22 cellular contexts compared by ENCODE assay signal in genomic region chr2:131048641-131049040, GRCh38. TPM values are rescaled to one million over a fixed set of nuclear protein-coding genes. Genes with fewer than 3 reads are reported as not detected.
DNase-seq lines count a peak whose midpoint lies in the region; ATAC-seq, FAIRE-seq and TF ChIP-seq lines count a peak whose summit lies in the region.
"Had no signal": no experiment of that assay in that cellular context is flagged by ENCODE, and none has a peak within 500 bp of the region (broad histone marks: within the 10 kb centered on the region; RNA-seq: fewer than 3 reads in every experiment).

No MANE protein-coding gene starts in this region.

- no peak overlapping the region for H3K9ac ChIP-seq in mesendoderm (ENCODE audit: low read length)

- H3K27ac Mint-ChIP-seq in central memory CD8-positive, alpha-beta T cell (ENCODE audit: low read depth), result peak overlapping the region; percentile 78
- H3K27ac Mint-ChIP-seq in nephron progenitor cell, result peak overlapping the region; percentile 96
- H3K27ac Mint-ChIP-seq: GM23338 had no signal

- ATAC-seq in left ventricle myocardium superior (no peak), upper lobe of left lung (ENCODE audit: low FRiP score in 2 of 2) (no peak)
- no peak for ATAC-seq in central memory CD8-positive, alpha-beta T cell (replicated peaks; ENCODE audit: extremely low read depth, poor library complexity, severe bottlenecking)
- ATAC-seq: GM23338, K562, PC-3, Right ventricle myocardium inferior had no signal

- no peak overlapping the region for H2BK15ac ChIP-seq in mesendoderm (replicated peaks; ENCODE audit: low read depth)

- H3K36me3 ChIP-seq in left ventricle myocardium inferior (peaks cover 74% of the 10 kb centered on the region), upper lobe of left lung (peaks cover 24 to 76% (median 69%) of the 10 kb centered on the region in 4 donors), mesendoderm (ENCODE audit: control insufficient read depth, insufficient read depth, low read length) (peaks cover 7% of the 10 kb centered on the region)

- H3K27me3 Mint-ChIP-seq in central memory CD8-positive, alpha-beta T cell, result no peaks in the 10 kb centered on the region
- no peaks in the 10 kb centered on the region for H3K27me3 Mint-ChIP-seq in nephron progenitor cell (ENCODE audit: low read depth, poor library complexity)

- intact Hi-C loops in left ventricle myocardium superior (cut with micrococcal nuclease) (no loop called here), left ventricle myocardium inferior (cut with micrococcal nuclease) (no loop called here)

- DNase-seq in left ventricle myocardium superior (peak; percentile 19), left ventricle myocardium inferior (no peak), nephron progenitor cell (no peak), upper lobe of left lung (no peak), mesendoderm (no peak), GM12891 (ENCODE audit: insufficient read length, low spot score) (no peak)
- DNase-seq in central memory CD8-positive, alpha-beta T cell (ENCODE audit: low spot score in 2 of 2), result no peak
- DNase-seq: H9, Kasumi-1, NCI-H1092 treated with DMSO at 0.1 percent for 48 hours, NCI-H1436, NCI-H187, NCI-H2081 treated with DMSO at 0.1 percent for 48 hours, NCI-H2171 treated with DMSO at 0.1 percent for 48 hours, NCI-H524, NCI-H774, PC-3, SJCRH30 had no signal

- peaks cover 52% of the 10 kb centered on the region for H3K36me3 Mint-ChIP-seq in central memory CD8-positive, alpha-beta T cell (ENCODE audit: insufficient read depth)
- peaks cover 51% of the 10 kb centered on the region for H3K36me3 Mint-ChIP-seq in nephron progenitor cell (ENCODE audit: low read depth)

- no peaks in the 10 kb centered on the region for H3K9me3 ChIP-seq in left ventricle myocardium inferior (replicated peaks)
- no peaks in the 10 kb centered on the region for H3K9me3 ChIP-seq in upper lobe of left lung
- H3K9me3 ChIP-seq: SJCRH30 had no signal

- H3K79me1 ChIP-seq in mesendoderm (ENCODE audit: low read length), result peaks cover 5% of the 10 kb centered on the region

- H3K4me1 ChIP-seq in left ventricle myocardium inferior (no peaks in the 10 kb centered on the region), upper lobe of left lung (no peaks in the 10 kb centered on the region), mesendoderm (ENCODE audit: control insufficient read depth, low read depth, low read length) (no peaks in the 10 kb centered on the region)

- H2AK5ac ChIP-seq in mesendoderm (ENCODE audit: low read length), result no peak overlapping the region

- no peak overlapping the region for H3K18ac ChIP-seq in mesendoderm (ENCODE audit: low read length)

- H3K9me3 Mint-ChIP-seq in central memory CD8-positive, alpha-beta T cell, result no peaks in the 10 kb centered on the region
- H3K9me3 Mint-ChIP-seq in nephron progenitor cell, result no peaks in the 10 kb centered on the region
- H3K9me3 Mint-ChIP-seq: GM23338, H9 had no signal

- 95% methylated on average over 6 of the region's 6 CpGs; no CpG with 5 or more reads in 1 of the 2 donors for WGBS in upper lobe of left lung, 2 donors
- WGBS in mesendoderm (ENCODE audit: extremely low coverage, insufficient coverage, low lambda C conversion rate), result no CpG with 5 or more reads among the region's 6 CpGs

- H3K56ac ChIP-seq in mesendoderm (ENCODE audit: low read length), result no peak overlapping the region

- no peaks in the 10 kb centered on the region for H3K27me3 ChIP-seq in left ventricle myocardium inferior (ENCODE audit: low read depth)
- no peaks in the 10 kb centered on the region for H3K27me3 ChIP-seq in upper lobe of left lung
- H3K27me3 ChIP-seq in mesendoderm (ENCODE audit: insufficient read depth, low read length, poor library complexity), result no peaks in the 10 kb centered on the region
- H3K27me3 ChIP-seq: SJCRH30 had no signal

- H3K27ac ChIP-seq in left ventricle myocardium inferior (replicated peaks), result no peak overlapping the region
- H3K27ac ChIP-seq in upper lobe of left lung, result no peak overlapping the region
- no peak overlapping the region for H3K27ac ChIP-seq in mesendoderm (ENCODE audit: low read depth, low read length)
- H3K27ac ChIP-seq: SJCRH30 had no signal

- no peak overlapping the region for H3K4me2 ChIP-seq in mesendoderm (ENCODE audit: low read length)
- H3K4me2 ChIP-seq: GM23338 had no signal

- peaks cover 2% of the 10 kb centered on the region for H3K79me2 ChIP-seq in mesendoderm (ENCODE audit: control insufficient read depth, insufficient read depth, low read length)

- H3K4me3 Mint-ChIP-seq in central memory CD8-positive, alpha-beta T cell, result no peak overlapping the region
- no peak overlapping the region for H3K4me3 Mint-ChIP-seq in nephron progenitor cell
- H3K4me3 Mint-ChIP-seq: GM23338, H9 had no signal

- H3K4me3 ChIP-seq in left ventricle myocardium inferior (no peak overlapping the region), upper lobe of left lung (no peak overlapping the region), mesendoderm (ENCODE audit: low read length) (no peak overlapping the region)
- H3K4me3 ChIP-seq: GM23338, K562, SJCRH30 had no signal

- no peak for TF ChIP-seq EP300 in upper lobe of left lung (IDR thresholded peaks at IDR 0.05)

- H2BK5ac ChIP-seq in mesendoderm (ENCODE audit: low read length), result no peak overlapping the region

- H4K5ac ChIP-seq in mesendoderm (ENCODE audit: low read length), result no peak overlapping the region

- no peak overlapping the region for H4K8ac ChIP-seq in mesendoderm (ENCODE audit: low read depth, low read length)

- TF ChIP-seq POLR2A in upper lobe of left lung (IDR thresholded peaks at IDR 0.05) (no peak), GM12891 (IDR thresholded peaks at IDR 0.05; ENCODE audit: low read depth, low read length) (no peak)

- H3K4ac ChIP-seq in mesendoderm (ENCODE audit: low read depth, low read length), result no peak overlapping the region

- TF ChIP-seq CTCF in left ventricle myocardium inferior (IDR thresholded peaks at IDR 0.05; ENCODE audit: borderline replicate concordance) (no peak), nephron progenitor cell (IDR thresholded peaks at IDR 0.05) (no peak), upper lobe of left lung (IDR thresholded peaks at IDR 0.05) (no peak)

- H2BK120ac ChIP-seq in mesendoderm (ENCODE audit: low read depth, low read length), result no peak overlapping the region

- FAIRE-seq in GM12891 (lab: Jason Lieb, UNC), result no peak
- FAIRE-seq: D721Med, K562 had no signal

- no peak overlapping the region for H3K23ac ChIP-seq in mesendoderm (ENCODE audit: low read length)

- peaks cover 32% of the 10 kb centered on the region for H3K4me1 Mint-ChIP-seq in central memory CD8-positive, alpha-beta T cell
- no peaks in the 10 kb centered on the region for H3K4me1 Mint-ChIP-seq in nephron progenitor cell

TF ChIP-seq in GM12891, 5 proteins besides CTCF, POLR2A, EP300 and RAD21:
- TF ChIP-seq POU2F2 (IDR thresholded peaks at IDR 0.05; ENCODE audit: low read depth, low read length), result no peak
- TF ChIP-seq PAX5 (IDR thresholded peaks at IDR 0.05; ENCODE audit: insufficient read depth, low read length, severe bottlenecking), result no peak
- no peak for TF ChIP-seq TAF1 (IDR thresholded peaks at IDR 0.05; ENCODE audit: low read depth, low read length)
- TF ChIP-seq POLR2AphosphoS5 (IDR thresholded peaks at IDR 0.05; ENCODE audit: low read depth, low read length), result no peak
- no peak for TF ChIP-seq SPI1 (IDR thresholded peaks at IDR 0.05; ENCODE audit: low read depth, low read length)

RNA-seq across cellular contexts. Expression of gene FAM168B, which starts 44.6 kb away (rescaled TPM):
- total RNA-seq in left ventricle myocardium superior (96.1 TPM), left ventricle myocardium inferior (90.5 TPM), upper lobe of left lung (10 to 100 TPM; 22.0 to 86.9 (median 72.8) TPM)
- 74.4 TPM for polyA plus RNA-seq in mesendoderm (2013, experiment 1 of 2)
- polyA plus RNA-seq in mesendoderm (2013, experiment 2 of 2), result 74.1 TPM
- polyA plus RNA-seq in GM12891 (2012; ENCODE audit: low read depth, missing spikeins), result 39.7 TPM

RNA-seq across cellular contexts. Expression of gene PLEKHB2, which starts 56.5 kb away (rescaled TPM):
- 34.1 TPM for total RNA-seq in left ventricle myocardium superior
- 42.9 TPM for total RNA-seq in left ventricle myocardium inferior
- 100 to 1,000 TPM in 2 of 6 donors, 10 to 100 TPM in 4; 63.9 to 167 (median 87.4) TPM for total RNA-seq in upper lobe of left lung
- polyA plus RNA-seq in mesendoderm (2013, experiment 1 of 2), result 38.6 TPM
- polyA plus RNA-seq in mesendoderm (2013, experiment 2 of 2), result 39.3 TPM
- 20.3 TPM for polyA plus RNA-seq in GM12891 (2012; ENCODE audit: low read depth, missing spikeins)
